12 cellular contexts compared by ENCODE assay signal in genomic region chr7:92767427-92767826, GRCh38.
DNase-seq lines count a peak whose midpoint lies in the region; ATAC-seq and TF ChIP-seq lines count a peak whose summit lies in the region.
"Had no signal": no experiment of that assay in that cellular context is flagged by ENCODE, and none has a peak within 500 bp of the region (broad histone marks: within the 10 kb centered on the region; RNA-seq: fewer than 3 reads in every experiment).

No MANE protein-coding gene starts in this region.

- DNase-seq in Calu3, result no peak
- DNase-seq in HT1080 (ENCODE audit: low read depth), result peak; percentile 57
- peak; percentile 44 for DNase-seq in astrocyte of the hippocampus (ENCODE audit: low read depth, low spot score)
- DNase-seq in neuronal stem cell (ENCODE audit: low spot score), result no peak
- DNase-seq in DMS79 (lab: John Stamatoyannopoulos, UW), result no peak
- DNase-seq: GDM1, NCI-H2171 treated with DMSO at 0.1 percent for 48 hours, SJCRH30 had no signal

- H3K9ac ChIP-seq in neuronal stem cell (ENCODE audit: low read depth, low read length, poor library complexity), result no peak overlapping the region

- H3K79me1 ChIP-seq in neuronal stem cell (ENCODE audit: low read depth, low read length), result no peaks in the 10 kb centered on the region

- no TSS peak for BruUV-seq in Calu3 (replicated peaks; lab: Mats Ljungman, UMichigan)

- H3K36me3 Mint-ChIP-seq in Calu3 (ENCODE audit: insufficient read depth, unreplicated experiment), result peaks cover 36% of the 10 kb centered on the region

- no peak overlapping the region for H3K4ac ChIP-seq in neuronal stem cell (ENCODE audit: low read length)

- no peak overlapping the region for H3K18ac ChIP-seq in neuronal stem cell (ENCODE audit: low read length)

- no peak overlapping the region for H4K91ac ChIP-seq in neuronal stem cell (ENCODE audit: low read depth, low read length, poor library complexity)

- no peak overlapping the region for H2AFZ ChIP-seq in neuronal stem cell (ENCODE audit: low read length)

- H4K8ac ChIP-seq in neuronal stem cell (ENCODE audit: low read depth, low read length), result no peak overlapping the region

- CTCF ChIA-PET in Calu3 (lab: Charles Lee), result no interaction called here

- no peak overlapping the region for H3K23ac ChIP-seq in neuronal stem cell (ENCODE audit: low read depth, low read length, poor library complexity)

- no peaks in the 10 kb centered on the region for H3K27me3 Mint-ChIP-seq in Calu3 (ENCODE audit: unreplicated experiment)
- H3K27me3 Mint-ChIP-seq: IgD-negative memory B cell had no signal

- no peak overlapping the region for H3K4me3 Mint-ChIP-seq in Calu3 (ENCODE audit: low read depth, unreplicated experiment)

- no peak overlapping the region for H3K4me2 ChIP-seq in neuronal stem cell (ENCODE audit: insufficient read depth, low read length, poor library complexity, severe bottlenecking)

- H2BK5ac ChIP-seq in neuronal stem cell (ENCODE audit: low read length), result no peak overlapping the region

- no peaks in the 10 kb centered on the region for H3K27me3 ChIP-seq in neuronal stem cell (ENCODE audit: control insufficient read depth in 3 of 3, insufficient read depth in 3 of 3, low read depth in 1 of 3, low read length in 3 of 3)
- H3K27me3 ChIP-seq: SJCRH30 had no signal

- peaks cover 42% of the 10 kb centered on the region for H3K4me1 Mint-ChIP-seq in Calu3 (ENCODE audit: low read depth, unreplicated experiment)

- no peak overlapping the region for H3K14ac ChIP-seq in neuronal stem cell (ENCODE audit: low read length)

- H3K4me3 ChIP-seq in mesodermal cell (ENCODE audit: extremely low read depth, insufficient read depth, low read length, poor library complexity, severe bottlenecking) (no peak overlapping the region), neuronal stem cell (ENCODE audit: low read length in 2 of 2) (no peak overlapping the region)
- H3K4me3 ChIP-seq: SJCRH30 had no signal

- ATAC-seq in GM18907 (IDR thresholded peaks at IDR 0.05; ENCODE audit: unreplicated experiment) (no peak), GM18867 (IDR thresholded peaks at IDR 0.05; ENCODE audit: unreplicated experiment) (no peak)

- H3K27ac ChIP-seq in mesodermal cell (ENCODE audit: low read depth, low read length, severe bottlenecking) (peak overlapping the region; percentile 70), neuronal stem cell (replicated peaks; ENCODE audit: low read length) (no peak overlapping the region)

- peak overlapping the region; percentile 93 for H3K27ac Mint-ChIP-seq in Calu3 (ENCODE audit: unreplicated experiment)

- H2BK12ac ChIP-seq in neuronal stem cell (ENCODE audit: low read length), result no peak overlapping the region

- H2BK15ac ChIP-seq in neuronal stem cell (ENCODE audit: low read length), result no peak overlapping the region

- no peak for TF ChIP-seq CTCF in Calu3 (IDR thresholded peaks at IDR 0.05; ENCODE audit: unreplicated experiment)

- H3K4me1 ChIP-seq in mesodermal cell (ENCODE audit: control insufficient read depth, insufficient read depth, low read length, poor library complexity, severe bottlenecking), result peaks cover 43% of the 10 kb centered on the region
- H3K4me1 ChIP-seq in neuronal stem cell (ENCODE audit: control insufficient read depth in 2 of 2, insufficient read depth in 1 of 2, low read depth in 1 of 2, low read length in 2 of 2), result peaks cover 6 to 8% of the 10 kb centered on the region in 2 donors

- no peaks in the 10 kb centered on the region for H3K9me3 ChIP-seq in mesodermal cell (ENCODE audit: control insufficient read depth, low read length)
- no peaks in the 10 kb centered on the region for H3K9me3 ChIP-seq in neuronal stem cell (replicated peaks in 1 of 2; ENCODE audit: control insufficient read depth in 2 of 2, insufficient read depth in 1 of 2, low read depth in 1 of 2, low read length in 2 of 2)
- H3K9me3 ChIP-seq: SJCRH30 had no signal

- intact Hi-C loops in Calu3 (cut with micrococcal nuclease; ENCODE audit: unreplicated experiment), result no loop called here

- H2BK120ac ChIP-seq in neuronal stem cell (ENCODE audit: low read depth, low read length), result no peak overlapping the region

- H2AK5ac ChIP-seq in neuronal stem cell (ENCODE audit: low read depth, low read length), result no peak overlapping the region

- H3K36me3 ChIP-seq in mesodermal cell (ENCODE audit: control insufficient read depth, insufficient read depth, low read length) (peaks cover 19% of the 10 kb centered on the region), neuronal stem cell (replicated peaks in 1 of 2; ENCODE audit: control insufficient read depth in 2 of 2, insufficient read depth in 2 of 2, low read length in 2 of 2) (peaks cover 0 to 27% of the 10 kb centered on the region in 2 donors)

- H3K9me3 Mint-ChIP-seq in Calu3 (ENCODE audit: low read depth, unreplicated experiment), result no peaks in the 10 kb centered on the region
- H3K9me3 Mint-ChIP-seq: IgD-negative memory B cell had no signal

Comparison
In these comparisons a context has a peak if more than half of its experiments do, and no peak if none do; other contexts are left out.
1. DNase-seq: peak in HT1080 (single experiment) and astrocyte of the hippocampus (single experiment); none in Calu3 (single experiment), neuronal stem cell (single experiment) and DMS79 (single experiment).